Comparison of ENCODE assay signal across 9 cellular contexts in genomic region chr5:68265347-68265746, GRCh38. TPM values are rescaled to one million over a fixed set of nuclear protein-coding genes. Genes with fewer than 3 reads are reported as not detected.
DNase-seq lines count a peak whose midpoint lies in the region; ATAC-seq and TF ChIP-seq lines count a peak whose summit lies in the region.
"Had no signal": no experiment of that assay in that cellular context is flagged by ENCODE, and none has a peak within 500 bp of the region (broad histone marks: within the 10 kb centered on the region; RNA-seq: fewer than 3 reads in every experiment).

No MANE protein-coding gene starts in this region.

- peaks cover 12% of the 10 kb centered on the region; the same call in 1 of the 2 replicates for H3K36me3 ChIP-seq in RWPE2 (ENCODE audit: low read depth)
- no peaks in the 10 kb centered on the region for H3K36me3 ChIP-seq in testis (ENCODE audit: low read depth, missing control alignments)

- intact Hi-C loops in testis (cut with DNase I; ENCODE audit: low total_unique reads) = no loop called here

- no peaks in the 10 kb centered on the region for H3K27me3 Mint-ChIP-seq in memory B cell

- H3K36me3 Mint-ChIP-seq in memory B cell = peaks cover 2% of the 10 kb centered on the region

- ATAC-seq in RWPE2 (ENCODE audit: low read depth) (no peak), memory B cell (ENCODE audit: low read depth) (no peak), GM18505 (IDR thresholded peaks at IDR 0.05; ENCODE audit: unreplicated experiment) (no peak)

- H3K4me1 Mint-ChIP-seq in memory B cell = peaks cover 41% of the 10 kb centered on the region

- H3K27me3 ChIP-seq in RWPE2 (ENCODE audit: insufficient read depth, poor library complexity, severe bottlenecking) = no peaks in the 10 kb centered on the region
- H3K27me3 ChIP-seq in testis = no peaks in the 10 kb centered on the region

- WGBS in testis, 2 donors = 43 to 52% methylated on average over 2 of the region's 2 CpGs

- H3K9me3 ChIP-seq in RWPE2 (ENCODE audit: severe bottlenecking) (no peaks in the 10 kb centered on the region), testis (no peaks in the 10 kb centered on the region)

- no peaks in the 10 kb centered on the region for H3K9me3 Mint-ChIP-seq in memory B cell

- no peak overlapping the region for H3K4me3 Mint-ChIP-seq in memory B cell

- DNase-seq in RWPE2 (ENCODE audit: low spot score) (no peak), memory B cell (ENCODE audit: low spot score in 2 of 2) (no peak), testis (no peak), HCEC 1CT (no peak), germinal center (ENCODE audit: low spot score) (no peak)
- DNase-seq: mesendoderm, T1000 had no signal

- H3K27ac Mint-ChIP-seq in memory B cell = peak overlapping the region; percentile 83

- no peak for TF ChIP-seq POLR2A in testis (IDR thresholded peaks at IDR 0.05)
- no peak for TF ChIP-seq POLR2A in GM18505 (IDR thresholded peaks at IDR 0.05; ENCODE audit: borderline replicate concordance, extremely low read depth, insufficient read depth, insufficient read length)

- peaks cover 42% of the 10 kb centered on the region for H3K4me1 ChIP-seq in RWPE2 (ENCODE audit: insufficient read depth, poor library complexity, severe bottlenecking)
- peaks cover 31% of the 10 kb centered on the region for H3K4me1 ChIP-seq in testis

- no peak for TF ChIP-seq CTCF in RWPE2 (IDR thresholded peaks at IDR 0.05; ENCODE audit: poor library complexity, severe bottlenecking)
- no peak for TF ChIP-seq CTCF in testis (IDR thresholded peaks at IDR 0.05)

- H3K27ac ChIP-seq in RWPE2 (ENCODE audit: poor library complexity, severe bottlenecking) (peak overlapping the region; percentile 48), cingulate gyrus (ENCODE audit: low read depth, low read length) (peak overlapping the region; percentile 12), testis (peak overlapping the region; percentile 39 to 83)

- H3K4me3 ChIP-seq in RWPE2 (ENCODE audit: severe bottlenecking) = no peak overlapping the region
- H3K4me3 ChIP-seq in testis = no peak overlapping the region

RNA-seq across cellular contexts. Expression of gene PIK3R1, which starts 49.8 kb away (rescaled TPM):
- total RNA-seq in testis = 10 to 100 TPM; 48.1 to 63.7 TPM
- polyA plus RNA-seq in testis (ENCODE audit: insufficient read depth, low read depth, low replicate concordance) = 16.9 TPM
